8 cellular contexts compared by ENCODE assay signal in the genomic region with DNA sequence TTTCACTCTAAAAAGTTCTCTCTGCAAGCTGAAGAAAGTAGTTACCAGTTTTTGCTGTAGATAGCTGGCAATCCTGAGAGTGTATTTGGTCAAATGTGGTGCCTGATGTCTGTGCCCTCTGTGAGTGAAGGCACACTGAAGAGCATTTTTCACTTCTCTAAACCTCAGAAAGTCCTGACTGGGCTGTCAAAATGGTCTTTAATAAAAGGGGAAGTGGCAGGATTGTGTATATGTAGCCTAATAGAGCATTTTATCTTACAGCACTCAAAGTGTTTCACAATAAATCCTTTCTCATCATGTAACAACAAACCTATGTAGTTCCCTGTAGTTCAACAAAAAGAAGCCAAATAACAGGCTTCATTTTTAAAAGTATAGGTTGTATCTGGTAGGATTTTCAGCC.
DNase-seq lines count a peak whose midpoint lies in the region; ATAC-seq, FAIRE-seq and TF ChIP-seq lines count a peak whose summit lies in the region.

No MANE protein-coding gene starts in this region.

- TF ChIP-seq CTCF in liver (IDR thresholded peaks at IDR 0.05; ENCODE audit: low read depth, low read length, missing input control): no peak
- TF ChIP-seq CTCF in HepG2 (CRISPR knock-in tag; IDR thresholded peaks at IDR 0.05): no peak
- TF ChIP-seq CTCF in OCI-LY7 (conservative IDR thresholded peaks at IDR 0.05; ENCODE audit: low read length): no peak
- TF ChIP-seq CTCF in upper lobe of right lung (IDR thresholded peaks at IDR 0.05): no peak
- no peak for TF ChIP-seq CTCF in PC-3 (conservative IDR thresholded peaks at IDR 0.05; ENCODE audit: low read depth, low read length)

- H3K4me3 ChIP-seq in liver (ENCODE audit: low read depth in 1 of 3, low read length in 3 of 3) (no peak overlapping the region), HepG2 (replicated peaks in 1 of 3; ENCODE audit: insufficient read depth in 1 of 3, low read depth in 2 of 3, low read length in 3 of 3) (no peak overlapping the region), OCI-LY7 (ENCODE audit: low read depth, low read length, poor library complexity, severe bottlenecking) (peak overlapping the region; percentile 35), upper lobe of right lung (no peak overlapping the region), PC-3 (ENCODE audit: low read length) (no peak overlapping the region)

- H3K9me2 ChIP-seq in OCI-LY7 (ENCODE audit: insufficient read depth, low read length): no peaks in the 10 kb centered on the region
- H3K9me2 ChIP-seq in PC-3 (replicated peaks; ENCODE audit: low read length): no peaks in the 10 kb centered on the region

- TF ChIP-seq RAD21 in liver (IDR thresholded peaks at IDR 0.05) (no peak), HepG2 (CRISPR knock-in tag; IDR thresholded peaks at IDR 0.05) (no peak)

- BruUV-seq in HepG2 (replicated peaks; lab: Mats Ljungman, UMichigan): no TSS peak
- no TSS peak for BruUV-seq in OCI-LY7 (replicated peaks; lab: Mats Ljungman, UMichigan)
- BruUV-seq in PC-3 (replicated peaks; lab: Mats Ljungman, UMichigan): no TSS peak

- H3K4me2 ChIP-seq in HepG2 (ENCODE audit: low read depth, low read length) (no peak overlapping the region), OCI-LY7 (ENCODE audit: low read length) (peak overlapping the region; percentile 64), PC-3 (ENCODE audit: low read length) (no peak overlapping the region)

- no peaks in the 10 kb centered on the region for H3K4me1 ChIP-seq in liver (ENCODE audit: control insufficient read depth in 4 of 4, insufficient read depth in 4 of 4, low read length in 3 of 4)
- H3K4me1 ChIP-seq in HepG2 (ENCODE audit: insufficient read depth, low read length): no peaks in the 10 kb centered on the region
- H3K4me1 ChIP-seq in OCI-LY7 (ENCODE audit: insufficient read depth, low read length, poor library complexity, severe bottlenecking): peaks cover 42% of the 10 kb centered on the region
- peaks cover 5% of the 10 kb centered on the region for H3K4me1 ChIP-seq in upper lobe of right lung
- no peaks in the 10 kb centered on the region for H3K4me1 ChIP-seq in PC-3 (ENCODE audit: insufficient read depth, low read length)

- TF ChIP-seq EP300 in HepG2 (IDR thresholded peaks at IDR 0.05; ENCODE audit: low read depth in 2 of 2, low read length in 2 of 2) (no peak), HepG2 (CRISPR knock-in tag; IDR thresholded peaks at IDR 0.05; ENCODE audit: borderline replicate concordance) (no peak)

- intact Hi-C loops in HepG2 (cut with micrococcal nuclease; ENCODE audit: unreplicated experiment) (no loop called here), OCI-LY7 (cut with micrococcal nuclease; ENCODE audit: unreplicated experiment) (loop anchor here (5.0 kb wide), 1 partner anchor 1458 kb away; no protein-coding TSS in a partner anchor), upper lobe of right lung (cut with DNase I) (no loop called here), PC-3 (cut with micrococcal nuclease) (no loop called here)

- DNase-seq in HepG2 (ENCODE audit: low spot score) (no peak), OCI-LY7 (ENCODE audit: low spot score) (peak; percentile 84), upper lobe of right lung (no peak), COLO668 (lab: John Stamatoyannopoulos, UW; ENCODE audit: unreplicated experiment) (no peak), PC-3 (no peak), NCI-H524 (lab: John Stamatoyannopoulos, UW) (no peak)

- FAIRE-seq in HepG2 (lab: Jason Lieb, UNC): no peak

- TF ChIP-seq POLR2A in HepG2 (IDR thresholded peaks at IDR 0.05; ENCODE audit: insufficient read depth in 1 of 2, low read depth in 2 of 2, low read length in 2 of 2): no peak

- no peaks in the 10 kb centered on the region for H3F3A ChIP-seq in PC-3 (ENCODE audit: low read length, unreplicated experiment)

- CTCF ChIA-PET in HepG2 (lab: Yijun Ruan, JAX; ENCODE audit: low intra/inter-chr PET ratio, low total read pairs) (no interaction called here), OCI-LY7 (lab: Charles Lee; ENCODE audit: unreplicated experiment) (no interaction called here), PC-3 (lab: Charles Lee) (no interaction called here)

- ATAC-seq in HepG2 (no peak), HG03039 (IDR thresholded peaks at IDR 0.05; ENCODE audit: unreplicated experiment) (peak; percentile 94), upper lobe of right lung (peak; percentile 87), PC-3 (no peak)

- H3K27ac ChIP-seq in liver (ENCODE audit: low read depth in 1 of 2, low read length in 2 of 2) (no peak overlapping the region), HepG2 (ENCODE audit: extremely low read length, insufficient read depth, low read length) (no peak overlapping the region), OCI-LY7 (ENCODE audit: low read depth, low read length, poor library complexity, severe bottlenecking) (peak overlapping the region; percentile 90), upper lobe of right lung (no peak overlapping the region), PC-3 (ENCODE audit: low read length) (no peak overlapping the region)

- H2AFZ ChIP-seq in HepG2 (ENCODE audit: low read length): no peak overlapping the region
- peak overlapping the region; percentile 67 for H2AFZ ChIP-seq in OCI-LY7 (ENCODE audit: low read length)
- H2AFZ ChIP-seq in PC-3 (ENCODE audit: low read length): no peak overlapping the region

- H3K9me3 ChIP-seq in liver (ENCODE audit: control insufficient read depth in 4 of 4, low read length in 3 of 4) (no peaks in the 10 kb centered on the region), HepG2 (ENCODE audit: low read length) (no peaks in the 10 kb centered on the region), OCI-LY7 (ENCODE audit: low read length) (no peaks in the 10 kb centered on the region), upper lobe of right lung (no peaks in the 10 kb centered on the region), PC-3 (ENCODE audit: low read length) (no peaks in the 10 kb centered on the region)

- H3K27me3 ChIP-seq in liver (ENCODE audit: control insufficient read depth in 4 of 4, insufficient read depth in 4 of 4, low read length in 3 of 4): no peaks in the 10 kb centered on the region
- H3K27me3 ChIP-seq in HepG2 (ENCODE audit: control insufficient read depth in 1 of 2, insufficient read depth in 2 of 2, low read length in 2 of 2): no peaks in the 10 kb centered on the region
- no peaks in the 10 kb centered on the region for H3K27me3 ChIP-seq in upper lobe of right lung
- H3K27me3 ChIP-seq in PC-3 (ENCODE audit: low read length): no peaks in the 10 kb centered on the region

- H3K79me2 ChIP-seq in HepG2 (ENCODE audit: insufficient read depth, low read length): no peaks in the 10 kb centered on the region
- no peaks in the 10 kb centered on the region for H3K79me2 ChIP-seq in OCI-LY7 (ENCODE audit: insufficient read depth, low read depth, low read length)
- H3K79me2 ChIP-seq in PC-3 (ENCODE audit: low read length): no peaks in the 10 kb centered on the region

- H4K20me1 ChIP-seq in HepG2 (ENCODE audit: insufficient read depth, low read length) (no peaks in the 10 kb centered on the region), OCI-LY7 (ENCODE audit: insufficient read depth, low read length) (no peaks in the 10 kb centered on the region), PC-3 (ENCODE audit: low read length) (no peaks in the 10 kb centered on the region)

- POLR2A ChIA-PET in HepG2 (lab: Yijun Ruan, JAX): no interaction called here
- POLR2A ChIA-PET in OCI-LY7 (lab: Charles Lee): interaction anchor here (0.7 to 3.2 kb wide), 10 partner anchors 9 to 44 kb away, joined by 3 to 28 read pairs (median 6); no protein-coding TSS in a partner anchor
- POLR2A ChIA-PET in PC-3 (lab: Charles Lee; ENCODE audit: unreplicated experiment): no interaction called here

- H3K9ac ChIP-seq in liver (ENCODE audit: low read depth in 1 of 2, low read length in 2 of 2) (no peak overlapping the region), HepG2 (ENCODE audit: insufficient read depth, low read depth, low read length) (no peak overlapping the region), PC-3 (ENCODE audit: low read length) (no peak overlapping the region)

- in situ Hi-C loops in HepG2 (cut with HindIII; ENCODE audit: extremely low pct_ligation_motif_present, low pct_unique_long_range_greater_than_20kb): no loop called here

- no peaks in the 10 kb centered on the region for H3K36me3 ChIP-seq in liver (ENCODE audit: control insufficient read depth in 4 of 4, insufficient read depth in 3 of 4, low read depth in 1 of 4, low read length in 3 of 4)
- no peaks in the 10 kb centered on the region for H3K36me3 ChIP-seq in HepG2 (replicated peaks in 1 of 2; ENCODE audit: control insufficient read depth in 1 of 2, insufficient read depth in 2 of 2, low read length in 2 of 2)
- no peaks in the 10 kb centered on the region for H3K36me3 ChIP-seq in OCI-LY7 (ENCODE audit: insufficient read depth, low read length)
- no peaks in the 10 kb centered on the region for H3K36me3 ChIP-seq in upper lobe of right lung
- H3K36me3 ChIP-seq in PC-3 (ENCODE audit: low read depth, low read length): no peaks in the 10 kb centered on the region

TF ChIP-seq in liver, 16 proteins besides CTCF, POLR2A, EP300 and RAD21:
- TF ChIP-seq SP1 (IDR thresholded peaks at IDR 0.05): no peak
- peak; percentile 19 for TF ChIP-seq YY1 (IDR thresholded peaks at IDR 0.05)
- no peak for TF ChIP-seq RXRA (IDR thresholded peaks at IDR 0.05)

TF ChIP-seq in HepG2, 621 proteins besides CTCF, POLR2A, EP300 and RAD21:
- TF ChIP-seq ZNF549 (CRISPR knock-in tag; IDR thresholded peaks at IDR 0.05): no peak
- no peak for TF ChIP-seq ZNF674 (CRISPR knock-in tag; IDR thresholded peaks at IDR 0.05; ENCODE audit: low read depth)
- TF ChIP-seq TBX2 (CRISPR knock-in tag; IDR thresholded peaks at IDR 0.05; ENCODE audit: borderline replicate concordance): no peak

Comparison
In these comparisons a context has a peak if more than half of its experiments do, and no peak if none do; other contexts are left out.
1. ATAC-seq: peak in HG03039 (single experiment) and upper lobe of right lung (single experiment); none in HepG2 (single experiment) and PC-3 (single experiment).